In genomic region chr9:133375724-133376654, GRCh38 we compare ENCODE assay signal across 1 cellular context.
TF ChIP-seq lines count a peak whose summit lies in the region.

Gene STKLD1, plus strand, starts transcription at chr9:133376366. Its CDS starts 108 bp downstream, at chr9:133376474.
Gene SURF4, minus strand, starts transcription at chr9:133376060. Its CDS starts 91 bp downstream, at chr9:133375969.

TF ChIP-seq in HepG2, 621 proteins besides CTCF, POLR2A, EP300 and RAD21 (continued from another document and continues in another):
- TF ChIP-seq, protein P1, sequence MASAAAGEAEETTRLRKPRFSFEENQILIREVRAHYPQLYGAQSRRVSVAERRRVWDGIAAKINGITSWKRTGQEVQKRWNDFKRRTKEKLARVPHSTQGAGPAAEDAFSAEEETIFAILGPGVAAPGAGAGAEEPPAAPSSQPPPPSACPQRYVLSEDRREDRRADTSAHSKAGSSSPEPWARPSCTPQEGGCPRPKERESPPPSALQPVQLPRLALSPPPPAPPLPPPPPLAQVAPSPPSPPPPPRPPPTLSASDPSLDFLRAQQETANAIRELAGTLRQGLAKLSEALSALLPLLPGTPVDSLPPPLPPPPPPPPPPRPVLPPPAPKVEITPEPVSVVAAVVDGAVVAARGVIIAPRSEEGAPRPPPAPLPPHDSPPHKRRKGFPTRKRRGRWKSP (CRISPR knock-in tag; IDR thresholded peaks at IDR 0.05) = peak; percentile 50; the same call in 1 of the 2 replicates
- peak; percentile 82 for TF ChIP-seq HNRNPLL (IDR thresholded peaks at IDR 0.05; ENCODE audit: low read depth, low read length, poor library complexity, severe bottlenecking)
- no peak for TF ChIP-seq ATRX (CRISPR knock-in tag; IDR thresholded peaks at IDR 0.05; ENCODE audit: borderline replicate concordance)
- TF ChIP-seq ZNF33A (CRISPR knock-in tag; IDR thresholded peaks at IDR 0.05; ENCODE audit: borderline replicate concordance) = no peak
- TF ChIP-seq KLF12 (CRISPR knock-in tag; IDR thresholded peaks at IDR 0.05; ENCODE audit: borderline replicate concordance) = peak; percentile 66; the same call in 1 of the 2 replicates
- TF ChIP-seq, protein P2, sequence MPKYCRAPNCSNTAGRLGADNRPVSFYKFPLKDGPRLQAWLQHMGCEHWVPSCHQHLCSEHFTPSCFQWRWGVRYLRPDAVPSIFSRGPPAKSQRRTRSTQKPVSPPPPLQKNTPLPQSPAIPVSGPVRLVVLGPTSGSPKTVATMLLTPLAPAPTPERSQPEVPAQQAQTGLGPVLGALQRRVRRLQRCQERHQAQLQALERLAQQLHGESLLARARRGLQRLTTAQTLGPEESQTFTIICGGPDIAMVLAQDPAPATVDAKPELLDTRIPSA (CRISPR knock-in tag; IDR thresholded peaks at IDR 0.05; ENCODE audit: borderline replicate concordance) = no peak
- no peak for TF ChIP-seq GLI4 (CRISPR knock-in tag; IDR thresholded peaks at IDR 0.05; ENCODE audit: borderline replicate concordance)
- no peak for TF ChIP-seq ZNF530 (CRISPR knock-in tag; IDR thresholded peaks at IDR 0.05; ENCODE audit: low read depth)
- TF ChIP-seq ZMYM2 (CRISPR knock-in tag; IDR thresholded peaks at IDR 0.05) = no peak
- peak; percentile 8; the same call in 1 of the 2 replicates for TF ChIP-seq KMT2A (CRISPR knock-in tag; IDR thresholded peaks at IDR 0.05)
- peak; percentile 46; the same call in 1 of the 2 replicates for TF ChIP-seq DZIP1 (CRISPR knock-in tag; IDR thresholded peaks at IDR 0.05)
- no peak for TF ChIP-seq PRPF4 (IDR thresholded peaks at IDR 0.05; ENCODE audit: low read depth, low read length, poor library complexity, severe bottlenecking)
- TF ChIP-seq HOXA3 (CRISPR knock-in tag; IDR thresholded peaks at IDR 0.05) = peak; percentile 84
- 0 out of 2 replicates have a peak, but pooled peaks have one; percentile 18 for TF ChIP-seq NR0B2 (CRISPR knock-in tag; IDR thresholded peaks at IDR 0.05)
- TF ChIP-seq SPEN (CRISPR knock-in tag; IDR thresholded peaks at IDR 0.05; ENCODE audit: low read depth) = peak; percentile 76
- TF ChIP-seq ZNF737 (CRISPR knock-in tag; IDR thresholded peaks at IDR 0.05; ENCODE audit: borderline replicate concordance) = no peak
- TF ChIP-seq YEATS4 (CRISPR knock-in tag; IDR thresholded peaks at IDR 0.05; ENCODE audit: borderline replicate concordance) = peak; percentile 95
- TF ChIP-seq, protein P3, sequence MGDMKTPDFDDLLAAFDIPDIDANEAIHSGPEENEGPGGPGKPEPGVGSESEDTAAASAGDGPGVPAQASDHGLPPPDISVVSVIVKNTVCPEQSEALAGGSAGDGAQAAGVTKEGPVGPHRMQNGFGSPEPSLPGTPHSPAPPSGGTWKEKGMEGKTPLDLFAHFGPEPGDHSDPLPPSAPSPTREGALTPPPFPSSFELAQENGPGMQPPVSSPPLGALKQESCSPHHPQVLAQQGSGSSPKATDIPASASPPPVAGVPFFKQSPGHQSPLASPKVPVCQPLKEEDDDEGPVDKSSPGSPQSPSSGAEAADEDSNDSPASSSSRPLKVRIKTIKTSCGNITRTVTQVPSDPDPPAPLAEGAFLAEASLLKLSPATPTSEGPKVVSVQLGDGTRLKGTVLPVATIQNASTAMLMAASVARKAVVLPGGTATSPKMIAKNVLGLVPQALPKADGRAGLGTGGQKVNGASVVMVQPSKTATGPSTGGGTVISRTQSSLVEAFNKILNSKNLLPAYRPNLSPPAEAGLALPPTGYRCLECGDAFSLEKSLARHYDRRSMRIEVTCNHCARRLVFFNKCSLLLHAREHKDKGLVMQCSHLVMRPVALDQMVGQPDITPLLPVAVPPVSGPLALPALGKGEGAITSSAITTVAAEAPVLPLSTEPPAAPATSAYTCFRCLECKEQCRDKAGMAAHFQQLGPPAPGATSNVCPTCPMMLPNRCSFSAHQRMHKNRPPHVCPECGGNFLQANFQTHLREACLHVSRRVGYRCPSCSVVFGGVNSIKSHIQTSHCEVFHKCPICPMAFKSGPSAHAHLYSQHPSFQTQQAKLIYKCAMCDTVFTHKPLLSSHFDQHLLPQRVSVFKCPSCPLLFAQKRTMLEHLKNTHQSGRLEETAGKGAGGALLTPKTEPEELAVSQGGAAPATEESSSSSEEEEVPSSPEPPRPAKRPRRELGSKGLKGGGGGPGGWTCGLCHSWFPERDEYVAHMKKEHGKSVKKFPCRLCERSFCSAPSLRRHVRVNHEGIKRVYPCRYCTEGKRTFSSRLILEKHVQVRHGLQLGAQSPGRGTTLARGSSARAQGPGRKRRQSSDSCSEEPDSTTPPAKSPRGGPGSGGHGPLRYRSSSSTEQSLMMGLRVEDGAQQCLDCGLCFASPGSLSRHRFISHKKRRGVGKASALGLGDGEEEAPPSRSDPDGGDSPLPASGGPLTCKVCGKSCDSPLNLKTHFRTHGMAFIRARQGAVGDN (CRISPR knock-in tag; IDR thresholded peaks at IDR 0.05) = peak; percentile 79
- TF ChIP-seq, protein P4, sequence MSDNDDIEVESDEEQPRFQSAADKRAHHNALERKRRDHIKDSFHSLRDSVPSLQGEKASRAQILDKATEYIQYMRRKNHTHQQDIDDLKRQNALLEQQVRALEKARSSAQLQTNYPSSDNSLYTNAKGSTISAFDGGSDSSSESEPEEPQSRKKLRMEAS (IDR thresholded peaks at IDR 0.05) = peak; percentile 95
- TF ChIP-seq ZNF589 (CRISPR knock-in tag; conservative IDR thresholded peaks at IDR 0.05) = 0 out of 2 replicates have a peak, but pooled peaks have one; percentile 23
- TF ChIP-seq, protein P5, sequence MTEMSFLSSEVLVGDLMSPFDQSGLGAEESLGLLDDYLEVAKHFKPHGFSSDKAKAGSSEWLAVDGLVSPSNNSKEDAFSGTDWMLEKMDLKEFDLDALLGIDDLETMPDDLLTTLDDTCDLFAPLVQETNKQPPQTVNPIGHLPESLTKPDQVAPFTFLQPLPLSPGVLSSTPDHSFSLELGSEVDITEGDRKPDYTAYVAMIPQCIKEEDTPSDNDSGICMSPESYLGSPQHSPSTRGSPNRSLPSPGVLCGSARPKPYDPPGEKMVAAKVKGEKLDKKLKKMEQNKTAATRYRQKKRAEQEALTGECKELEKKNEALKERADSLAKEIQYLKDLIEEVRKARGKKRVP (CRISPR knock-in tag; IDR thresholded peaks at IDR 0.05) = 0 out of 4 replicates have a peak, but pooled peaks of 1 of the 2 experiments have one; percentile 41
- no peak for TF ChIP-seq ZNF556 (CRISPR knock-in tag; IDR thresholded peaks at IDR 0.05; ENCODE audit: borderline replicate concordance)
- TF ChIP-seq STAT6 (CRISPR knock-in tag; IDR thresholded peaks at IDR 0.05; ENCODE audit: borderline replicate concordance) = 0 out of 2 replicates have a peak, but pooled peaks have one; percentile 8
- TF ChIP-seq ZBTB33 (CRISPR knock-in tag; IDR thresholded peaks at IDR 0.05) = no peak
- no peak for TF ChIP-seq ZNF672 (CRISPR knock-in tag; IDR thresholded peaks at IDR 0.05)
- TF ChIP-seq HNF1A (IDR thresholded peaks at IDR 0.05; ENCODE audit: low read depth) = no peak
- TF ChIP-seq HNF1A (CRISPR knock-in tag; IDR thresholded peaks at IDR 0.05; ENCODE audit: borderline replicate concordance) = peak; percentile 14
- peak; percentile 38; the same call in 1 of the 2 replicates for TF ChIP-seq SRF (IDR thresholded peaks at IDR 0.05; ENCODE audit: low read depth, low read length)
- TF ChIP-seq KDM5A (IDR thresholded peaks at IDR 0.05; ENCODE audit: borderline replicate concordance, low read length) = no peak
- TF ChIP-seq TGIF2 (CRISPR knock-in tag; IDR thresholded peaks at IDR 0.05) = 0 out of 2 replicates have a peak, but pooled peaks have one; percentile 18
- TF ChIP-seq ZXDC (CRISPR knock-in tag; IDR thresholded peaks at IDR 0.05) = peak; percentile 60
- TF ChIP-seq ZNF251 (CRISPR knock-in tag; IDR thresholded peaks at IDR 0.05) = no peak
